ENCODE assay signal across 23 cellular contexts in genomic region chr19:28428644-28429348, GRCh38.
DNase-seq lines count a peak whose midpoint lies in the region; ATAC-seq, FAIRE-seq and TF ChIP-seq lines count a peak whose summit lies in the region.
"Had no signal": no experiment of that assay in that cellular context is flagged by ENCODE, and none has a peak within 500 bp of the region (broad histone marks: within the 10 kb centered on the region; RNA-seq: fewer than 3 reads in every experiment).

No MANE protein-coding gene starts in this region.

- FAIRE-seq in HepG2 (lab: Jason Lieb, UNC) (no peak), urothelium cell line (lab: Jason Lieb, UNC) (peak; percentile 82)
- FAIRE-seq: G401.6, RCC 7860 had no signal

- DNase-seq in HepG2 (ENCODE audit: low spot score) (no peak), right lobe of liver (no peak), mesendoderm (no peak), urothelium cell line (ENCODE audit: low spot score) (no peak), NCI-H2029 (lab: John Stamatoyannopoulos, UW) (no peak)
- DNase-seq in activated naive CD4-positive, alpha-beta T cell (lab: John Stamatoyannopoulos, UW), result no peak
- DNase-seq in stimulated activated CD4-positive, alpha-beta T cell treated with anti-CD3 and anti-CD28 coated beads, Interleukin-4, amount 100 ng/mL, for 1 hour, result no peak
- DNase-seq: C1 segment of cervical spinal cord; Caco-2; CD4-positive, alpha-beta memory T cell; Karpas-422; NCI-H1092; NCI-H1417 treated with DMSO at 0.1 percent for 48 hours; NCI-H1694 treated with DMSO at 0.1 percent for 48 hours; NCI-H446; NCI-H524 treated with DMSO at 0.1 percent for 48 hours; NCI-H774; OCI-M1; SK-N-SH had no signal

- CTCF ChIA-PET in HepG2 (lab: Yijun Ruan, JAX; ENCODE audit: low intra/inter-chr PET ratio, low total read pairs), result no interaction called here

- TF ChIP-seq POLR2A in HepG2 (IDR thresholded peaks at IDR 0.05; ENCODE audit: insufficient read depth in 1 of 2, low read depth in 2 of 2, low read length in 2 of 2) (no peak), right lobe of liver (IDR thresholded peaks at IDR 0.05) (no peak)

- no peak for ATAC-seq in HepG2
- no peak for ATAC-seq in right lobe of liver
- ATAC-seq: HCT116 had no signal

- no peak overlapping the region for H2BK5ac ChIP-seq in mesendoderm (ENCODE audit: low read length)

- H3K56ac ChIP-seq in mesendoderm (ENCODE audit: low read length), result peak overlapping the region; percentile 10

- H3K9ac ChIP-seq in HepG2 (ENCODE audit: insufficient read depth, low read depth, low read length), result no peak overlapping the region
- no peak overlapping the region for H3K9ac ChIP-seq in SU-DHL-6 (ENCODE audit: low read length)
- no peak overlapping the region for H3K9ac ChIP-seq in mesendoderm (ENCODE audit: low read length)
- H3K9ac ChIP-seq: SK-N-SH had no signal

- no peak overlapping the region for H3K18ac ChIP-seq in mesendoderm (ENCODE audit: low read length)

- H3K36me3 ChIP-seq in HepG2 (replicated peaks in 1 of 2; ENCODE audit: control insufficient read depth in 1 of 2, insufficient read depth in 2 of 2, low read length in 2 of 2) (no peaks in the 10 kb centered on the region), right lobe of liver (no peaks in the 10 kb centered on the region), SU-DHL-6 (ENCODE audit: low read length) (no peaks in the 10 kb centered on the region), mesendoderm (ENCODE audit: control insufficient read depth, insufficient read depth, low read length) (no peaks in the 10 kb centered on the region)

- H3K27ac ChIP-seq in HepG2 (ENCODE audit: extremely low read length, insufficient read depth, low read length), result no peak overlapping the region
- H3K27ac ChIP-seq in right lobe of liver, result no peak overlapping the region
- no peak overlapping the region for H3K27ac ChIP-seq in SU-DHL-6 (ENCODE audit: low read depth, low read length)
- H3K27ac ChIP-seq in mesendoderm (ENCODE audit: low read depth, low read length), result no peak overlapping the region

- H4K20me1 ChIP-seq in HepG2 (ENCODE audit: insufficient read depth, low read length) (no peaks in the 10 kb centered on the region), SU-DHL-6 (ENCODE audit: low read depth, low read length) (no peaks in the 10 kb centered on the region)

- H2AFZ ChIP-seq in HepG2 (ENCODE audit: low read length) (no peak overlapping the region), SU-DHL-6 (ENCODE audit: low read depth, low read length, severe bottlenecking) (no peak overlapping the region)

- peaks cover 72% of the 10 kb centered on the region for H3K9me3 ChIP-seq in HepG2 (ENCODE audit: low read length)
- no peaks in the 10 kb centered on the region for H3K9me3 ChIP-seq in right lobe of liver
- H3K9me3 ChIP-seq in SU-DHL-6 (ENCODE audit: insufficient read depth, low read length), result no peaks in the 10 kb centered on the region
- H3K9me3 ChIP-seq: Caco-2, SK-N-SH had no signal

- no peak overlapping the region for H4K5ac ChIP-seq in mesendoderm (ENCODE audit: low read length)

- no peak overlapping the region for H2BK15ac ChIP-seq in mesendoderm (replicated peaks; ENCODE audit: low read depth)

- H3K79me2 ChIP-seq in HepG2 (ENCODE audit: insufficient read depth, low read length), result no peaks in the 10 kb centered on the region
- H3K79me2 ChIP-seq in SU-DHL-6 (ENCODE audit: insufficient read depth, low read length), result no peaks in the 10 kb centered on the region
- no peaks in the 10 kb centered on the region for H3K79me2 ChIP-seq in mesendoderm (ENCODE audit: control insufficient read depth, insufficient read depth, low read length)

- no peaks in the 10 kb centered on the region for H3K79me1 ChIP-seq in mesendoderm (ENCODE audit: low read length)

- POLR2A ChIA-PET in HepG2 (lab: Yijun Ruan, JAX), result no interaction called here

- peaks cover 9% of the 10 kb centered on the region for H3F3A ChIP-seq in SU-DHL-6 (ENCODE audit: insufficient read depth)

- H2AK5ac ChIP-seq in mesendoderm (ENCODE audit: low read length), result no peak overlapping the region

- no peaks in the 10 kb centered on the region for H3K27me3 ChIP-seq in HepG2 (ENCODE audit: control insufficient read depth in 1 of 2, insufficient read depth in 2 of 2, low read length in 2 of 2)
- H3K27me3 ChIP-seq in right lobe of liver, result no peaks in the 10 kb centered on the region
- no peaks in the 10 kb centered on the region for H3K27me3 ChIP-seq in SU-DHL-6 (ENCODE audit: low read length)
- no peaks in the 10 kb centered on the region for H3K27me3 ChIP-seq in mesendoderm (ENCODE audit: insufficient read depth, low read length, poor library complexity)

- H3K4me2 ChIP-seq in HepG2 (ENCODE audit: low read depth, low read length) (no peak overlapping the region), SU-DHL-6 (ENCODE audit: low read depth, low read length, poor library complexity, severe bottlenecking) (peak overlapping the region; percentile 18), mesendoderm (ENCODE audit: low read length) (no peak overlapping the region)
- H3K4me2 ChIP-seq: SK-N-SH had no signal

- no peak for TF ChIP-seq CTCF in HepG2 (CRISPR knock-in tag; IDR thresholded peaks at IDR 0.05)
- TF ChIP-seq CTCF in right lobe of liver (IDR thresholded peaks at IDR 0.05), result no peak
- no peak for TF ChIP-seq CTCF in SU-DHL-6 (IDR thresholded peaks at IDR 0.05; ENCODE audit: insufficient read depth, low read length, poor library complexity, severe bottlenecking)

- H3K4me1 ChIP-seq in HepG2 (ENCODE audit: insufficient read depth, low read length) (no peaks in the 10 kb centered on the region), right lobe of liver (no peaks in the 10 kb centered on the region), mesendoderm (ENCODE audit: control insufficient read depth, low read depth, low read length) (peaks cover 20% of the 10 kb centered on the region)
- H3K4me1 ChIP-seq: Caco-2 had no signal

- H3K23ac ChIP-seq in mesendoderm (ENCODE audit: low read length), result no peak overlapping the region

- TF ChIP-seq EP300 in HepG2 (IDR thresholded peaks at IDR 0.05; ENCODE audit: low read depth in 2 of 2, low read length in 2 of 2) (no peak), HepG2 (CRISPR knock-in tag; IDR thresholded peaks at IDR 0.05; ENCODE audit: borderline replicate concordance) (no peak)

- H3K4me3 ChIP-seq in HepG2 (replicated peaks in 1 of 3; ENCODE audit: insufficient read depth in 1 of 3, low read depth in 2 of 3, low read length in 3 of 3) (no peak overlapping the region), right lobe of liver (no peak overlapping the region), SU-DHL-6 (ENCODE audit: insufficient read depth, low read length, poor library complexity, severe bottlenecking) (no peak overlapping the region), mesendoderm (ENCODE audit: low read length) (no peak overlapping the region)

- TF ChIP-seq RAD21 in HepG2 (CRISPR knock-in tag; IDR thresholded peaks at IDR 0.05), result no peak

- in situ Hi-C loops in HepG2 (cut with HindIII; ENCODE audit: extremely low pct_ligation_motif_present, low pct_unique_long_range_greater_than_20kb), result no loop called here

- intact Hi-C loops in HepG2 (cut with micrococcal nuclease; ENCODE audit: unreplicated experiment), result no loop called here
- intact Hi-C loops in right lobe of liver (cut with DNase I), result no loop called here

- no TSS peak for BruUV-seq in HepG2 (replicated peaks; lab: Mats Ljungman, UMichigan)

- no peak overlapping the region for H4K8ac ChIP-seq in mesendoderm (ENCODE audit: low read depth, low read length)

- H3K9me2 ChIP-seq in SU-DHL-6 (replicated peaks; ENCODE audit: insufficient read depth, low read length), result no peaks in the 10 kb centered on the region
- H3K9me2 ChIP-seq: SK-N-SH had no signal

- no peak overlapping the region for H3K4ac ChIP-seq in mesendoderm (ENCODE audit: low read depth, low read length)

- H2BK120ac ChIP-seq in mesendoderm (ENCODE audit: low read depth, low read length), result no peak overlapping the region

- WGBS in HepG2 (ENCODE audit: low lambda C conversion rate), result 24% methylated on average over 7 of the region's 7 CpGs
- 49% methylated on average over 6 of the region's 7 CpGs for WGBS in right lobe of liver (ENCODE audit: insufficient coverage, low coverage, low lambda C conversion rate, missing lambda C conversion rate)
- WGBS in mesendoderm (ENCODE audit: extremely low coverage, insufficient coverage, low lambda C conversion rate), result no CpG with 5 or more reads among the region's 7 CpGs

TF ChIP-seq in HepG2, 621 proteins besides CTCF, POLR2A, EP300 and RAD21:
- TF ChIP-seq CREB1 (IDR thresholded peaks at IDR 0.05) (peak; percentile 17; the same call in 1 of the 2 replicates), CREB1 (CRISPR knock-in tag; IDR thresholded peaks at IDR 0.05) (no peak), ZNF883 (CRISPR knock-in tag; IDR thresholded peaks at IDR 0.05; ENCODE audit: not compliant biosample characterization) (no peak)
